ENCODE assay signal across 9 cellular contexts in the genomic region with DNA sequence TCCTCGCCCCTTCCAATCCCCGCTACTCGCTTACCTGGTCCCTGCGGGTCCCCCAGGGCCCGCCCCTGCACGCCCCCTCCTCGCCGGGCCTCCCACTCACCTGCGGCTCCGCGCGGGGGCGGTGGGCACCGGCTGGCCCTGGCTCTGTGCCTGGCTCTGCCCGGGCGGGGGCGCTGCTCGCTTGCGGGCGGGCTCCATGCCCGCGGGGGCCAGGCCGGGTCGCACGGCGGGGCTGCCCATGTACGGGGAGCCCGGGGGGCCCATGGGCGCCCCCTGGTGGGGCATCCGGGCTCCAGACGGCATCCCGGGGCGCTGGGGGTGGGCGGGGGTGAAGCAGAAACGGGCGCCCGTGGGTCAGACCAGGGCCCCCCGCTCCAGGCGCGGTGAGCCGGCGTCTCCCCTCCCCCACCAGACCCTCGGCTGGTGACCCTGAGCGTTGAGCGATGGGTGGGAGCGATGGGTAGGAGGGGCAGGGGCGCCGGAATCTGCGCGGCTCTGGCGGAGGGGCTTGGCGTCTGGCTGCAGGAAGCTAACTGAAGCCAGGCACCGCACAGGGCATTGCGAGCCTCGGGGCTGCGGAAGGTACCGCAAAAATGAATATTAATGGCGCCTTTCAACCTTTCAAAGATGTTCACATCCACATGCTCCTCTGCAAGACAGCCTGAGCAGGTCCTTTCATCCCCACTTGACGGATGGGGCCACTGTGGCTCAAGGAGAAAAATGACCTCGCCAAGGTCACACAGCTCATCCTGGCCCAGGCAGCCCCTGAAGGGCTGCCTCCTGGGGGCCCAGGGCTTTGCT.
DNase-seq lines count a peak whose midpoint lies in the region; ATAC-seq lines count a peak whose summit lies in the region.
"Had no signal": no experiment of that assay in that cellular context is flagged by ENCODE, and none has a peak within 500 bp of the region (broad histone marks: within the 10 kb centered on the region; RNA-seq: fewer than 3 reads in every experiment).

No MANE protein-coding gene starts in this region.

- peaks cover 63% of the 10 kb centered on the region for H4K20me1 ChIP-seq in BLaER1

- H3K9ac ChIP-seq in BLaER1 = peak overlapping the region; percentile 13; the same call in 1 of the 2 replicates
- H3K9ac ChIP-seq in SK-N-MC (ENCODE audit: insufficient read length) = no peak overlapping the region
- H3K9ac ChIP-seq in adipocyte (ENCODE audit: low read length) = peak overlapping the region; percentile 49
- H3K9ac ChIP-seq in iPS-15b (ENCODE audit: low read depth, low read length) = no peak overlapping the region

- peak overlapping the region; percentile 65 for H3K4me3 ChIP-seq in BLaER1
- peak overlapping the region; percentile 73 for H3K4me3 ChIP-seq in SK-N-MC
- peak overlapping the region; percentile 63 for H3K4me3 ChIP-seq in adipocyte (ENCODE audit: low read length)
- H3K4me3 ChIP-seq in iPS-15b (ENCODE audit: low read depth, low read length) = peak overlapping the region; percentile 60

- H3K9me3 ChIP-seq in BLaER1 (no peaks in the 10 kb centered on the region), SK-N-MC (ENCODE audit: low read depth, low read length) (no peaks in the 10 kb centered on the region), adipocyte (ENCODE audit: control insufficient read depth, low read length) (no peaks in the 10 kb centered on the region), iPS-15b (ENCODE audit: control insufficient read depth, insufficient read depth, low read length) (no peaks in the 10 kb centered on the region)

- no peaks in the 10 kb centered on the region; the same call in 1 of the 2 replicates for H3K36me3 ChIP-seq in BLaER1
- H3K36me3 ChIP-seq in SK-N-MC (ENCODE audit: insufficient read depth, low read length) = no peaks in the 10 kb centered on the region
- peaks cover 20% of the 10 kb centered on the region for H3K36me3 ChIP-seq in adipocyte (ENCODE audit: control insufficient read depth, insufficient read depth, low read length, severe bottlenecking)
- no peaks in the 10 kb centered on the region for H3K36me3 ChIP-seq in iPS-15b (ENCODE audit: control insufficient read depth, insufficient read depth, low read length)

- no peak overlapping the region for H3K27ac ChIP-seq in BLaER1
- no peak overlapping the region for H3K27ac ChIP-seq in SK-N-MC
- H3K27ac ChIP-seq: HL-60 had no signal

- DNase-seq in SK-N-MC (ENCODE audit: low read depth, low spot score) = no peak
- DNase-seq in adipocyte (ENCODE audit: low read depth) = peak; percentile 77
- peak; percentile 48 for DNase-seq in stimulated activated CD4-positive, alpha-beta T cell treated with anti-CD3 and anti-CD28 coated beads, Interleukin-2, amount 100 ng/mL, for 4 hours (ENCODE audit: low read depth)
- DNase-seq in NCI-H187 treated with DMSO at 0.1 percent for 48 hours (lab: John Stamatoyannopoulos, UW) = no peak

- peaks cover 70% of the 10 kb centered on the region for H3K27me3 ChIP-seq in BLaER1
- no peaks in the 10 kb centered on the region for H3K27me3 ChIP-seq in adipocyte (replicated peaks; ENCODE audit: control insufficient read depth, insufficient read depth, low read length)
- peaks cover 61% of the 10 kb centered on the region for H3K27me3 ChIP-seq in iPS-15b (ENCODE audit: control insufficient read depth, insufficient read depth, low read length)

- H3K4me2 ChIP-seq in BLaER1 = peak overlapping the region; percentile 87

- H3K4me1 ChIP-seq in BLaER1 (peaks cover 63% of the 10 kb centered on the region), adipocyte (ENCODE audit: control insufficient read depth, insufficient read depth, low read length) (peaks cover 56% of the 10 kb centered on the region), iPS-15b (ENCODE audit: control insufficient read depth, insufficient read depth, low read length) (peaks cover 9% of the 10 kb centered on the region)

- ATAC-seq in GM21737 (IDR thresholded peaks at IDR 0.05; ENCODE audit: unreplicated experiment) (peak; percentile 53), GM21619 (IDR thresholded peaks at IDR 0.05; ENCODE audit: unreplicated experiment) (no peak)

Comparison
In these comparisons a context has a peak if more than half of its experiments do, and no peak if none do; other contexts are left out.
1. H3K9ac ChIP-seq: peak in BLaER1 (single experiment) and adipocyte (single experiment); none in SK-N-MC (single experiment) and iPS-15b (single experiment).
2. DNase-seq: peak in adipocyte (single experiment) and stimulated activated CD4-positive, alpha-beta T cell treated with anti-CD3 and anti-CD28 coated beads, Interleukin-2, amount 100 ng/mL, for 4 hours (single experiment); none in SK-N-MC (single experiment) and NCI-H187 treated with DMSO at 0.1 percent for 48 hours (single experiment).
3. Peak in every context shown above with its lines, with median percentiles within 50 percentile points of each other: H3K4me3 ChIP-seq.